In genomic region chr5:175743676-175744210, GRCh38 we compare ENCODE assay signal across 1 cellular context.
TF ChIP-seq lines count a peak whose summit lies in the region.

No MANE protein-coding gene starts in this region.

TF ChIP-seq in GM23338, 12 proteins besides CTCF, POLR2A, EP300 and RAD21:
- TF ChIP-seq REST (IDR thresholded peaks at IDR 0.05; ENCODE audit: unreplicated experiment) (peak; percentile 89), ZNF331 (CRISPR knock-in tag; IDR thresholded peaks at IDR 0.05; ENCODE audit: low read depth) (no peak), JUNB (IDR thresholded peaks at IDR 0.05; ENCODE audit: unreplicated experiment) (no peak), POLR2AphosphoS5 (IDR thresholded peaks at IDR 0.05; ENCODE audit: low read depth) (no peak), ZNF462 (CRISPR knock-in tag; IDR thresholded peaks at IDR 0.05) (no peak), STAT1 (IDR thresholded peaks at IDR 0.05; ENCODE audit: unreplicated experiment) (no peak)
